Comparison of ENCODE assay signal across 9 cellular contexts in genomic region chr22:37485006-37485713, GRCh38. TPM values are rescaled to one million over a fixed set of nuclear protein-coding genes. Genes with fewer than 3 reads are reported as not detected.
DNase-seq lines count a peak whose midpoint lies in the region; ATAC-seq and TF ChIP-seq lines count a peak whose summit lies in the region.
"Had no signal": no experiment of that assay in that cellular context is flagged by ENCODE, and none has a peak within 500 bp of the region (broad histone marks: within the 10 kb centered on the region; RNA-seq: fewer than 3 reads in every experiment).

No MANE protein-coding gene starts in this region.

- TF ChIP-seq POLR2A in erythroblast (IDR thresholded peaks at IDR 0.05; ENCODE audit: low read length), result no peak

- no peak overlapping the region for H3K4me3 ChIP-seq in H7 (ENCODE audit: insufficient read depth, low read depth, low read length)
- H3K4me3 ChIP-seq: K562 had no signal

- no peaks in the 10 kb centered on the region for H3K36me3 ChIP-seq in H7 (replicated peaks; ENCODE audit: control insufficient read depth, insufficient read depth, low read length)

- DNase-seq in activated CD4-positive, alpha-beta T cell treated with anti-CD3 and anti-CD28 coated beads, Interleukin-2, amount 50 U/mL, for 1 hour, result peak; percentile 56
- DNase-seq in erythroblast (lab: John Stamatoyannopoulos, UW), result peak; percentile 53 to 64
- DNase-seq in stimulated activated CD4-positive, alpha-beta T cell treated with anti-CD3 and anti-CD28 coated beads, Interleukin-15, amount 100 ng/mL, for 24 hours, result peak; percentile 71
- no peak for DNase-seq in H7
- DNase-seq in NCI-H524 treated with DMSO at 0.1 percent for 48 hours (lab: John Stamatoyannopoulos, UW), result no peak

- ATAC-seq in HG02763 (IDR thresholded peaks at IDR 0.05; ENCODE audit: unreplicated experiment) (peak; percentile 13), GM18858 (IDR thresholded peaks at IDR 0.05; ENCODE audit: unreplicated experiment) (no peak), HG03571 (IDR thresholded peaks at IDR 0.05; ENCODE audit: unreplicated experiment) (no peak)

- peaks cover 3% of the 10 kb centered on the region for H3K27me3 ChIP-seq in H7 (ENCODE audit: control insufficient read depth, insufficient read depth, low read length)

RNA-seq across cellular contexts. Expression of gene MFNG, which starts 1.0 kb away (rescaled TPM):
- 1.3 and 5.1 TPM in 2 replicates for total RNA-seq in H7 (2014; rRNA removed; shearing (Covaris generic))

RNA-seq across cellular contexts. Expression of gene CARD10, which starts 34.1 kb away (rescaled TPM):
- 16.5 and 18.4 TPM in 2 replicates for total RNA-seq in H7 (2014; rRNA removed; shearing (Covaris generic))

RNA-seq across cellular contexts. Expression of gene ELFN2, which starts 57.9 kb away (rescaled TPM):
- total RNA-seq in H7 (2014; rRNA removed; shearing (Covaris generic)), result 0.14 and 0.22 TPM in 2 replicates
- total RNA-seq: K562 had no signal

Comparison
In these comparisons a context has a peak if more than half of its experiments do, and no peak if none do; other contexts are left out.
1. DNase-seq: peak in activated CD4-positive, alpha-beta T cell treated with anti-CD3 and anti-CD28 coated beads, Interleukin-2, amount 50 U/mL, for 1 hour (single experiment), erythroblast (2 of 2) and stimulated activated CD4-positive, alpha-beta T cell treated with anti-CD3 and anti-CD28 coated beads, Interleukin-15, amount 100 ng/mL, for 24 hours (single experiment); none in H7 (single experiment) and NCI-H524 treated with DMSO at 0.1 percent for 48 hours (single experiment).